In the genomic region with DNA sequence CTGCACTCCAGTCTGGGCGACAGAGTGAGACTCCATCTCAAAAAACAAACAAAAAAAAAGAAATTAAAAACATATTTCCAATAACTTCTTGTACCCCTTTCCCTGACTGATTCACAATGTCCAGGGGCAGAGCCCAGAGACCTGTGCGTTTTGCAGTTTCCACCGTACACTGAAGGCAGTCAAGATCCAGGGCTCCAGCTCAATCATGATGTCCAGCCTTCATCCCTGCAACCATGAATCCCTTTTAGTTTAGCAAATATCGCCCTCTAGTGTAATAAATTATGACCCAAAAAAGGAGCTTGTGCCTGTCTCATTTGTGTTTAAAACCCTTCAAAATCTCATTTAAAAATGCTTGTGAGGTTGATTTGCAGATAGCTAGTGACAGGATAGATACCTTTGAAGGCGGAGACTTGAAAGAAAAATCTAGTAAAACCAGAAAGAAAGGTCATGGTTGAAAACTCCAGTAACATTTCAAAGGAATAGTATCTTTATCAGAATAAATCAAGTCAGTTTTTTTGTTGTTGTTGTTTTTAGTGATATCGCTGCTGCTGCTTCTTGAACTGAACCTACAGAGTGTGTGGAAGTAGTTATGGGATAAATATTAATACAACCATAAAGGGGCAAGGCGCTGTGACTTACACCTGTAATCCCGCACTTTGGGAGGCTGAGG, we compare ENCODE assay signal across 8 cellular contexts. TPM values are rescaled to one million over a fixed set of nuclear protein-coding genes. Genes with fewer than 3 reads are reported as not detected.
DNase-seq lines count a peak whose midpoint lies in the region; ATAC-seq and TF ChIP-seq lines count a peak whose summit lies in the region.

No MANE protein-coding gene starts in this region.

- no peaks in the 10 kb centered on the region for H3K9me3 Mint-ChIP-seq in activated T-helper 17 cell treated with anti-CD3 and anti-CD28 coated beads, Interleukin-2, amount 50 U/mL, for 72 hours

- CTCF ChIA-PET in GM10248 (lab: Yijun Ruan, JAX): interaction anchor here (0.7 to 19.4 kb wide), 72 partner anchors 9 to 382 kb away, joined by 3 to 515 read pairs (median 5); partner anchors contain the start of genes CD79B, CSHL1, GH1 and ICAM2

- no peaks in the 10 kb centered on the region for H3K27me3 Mint-ChIP-seq in activated T-helper 17 cell treated with anti-CD3 and anti-CD28 coated beads, Interleukin-2, amount 50 U/mL, for 72 hours

- POLR2A ChIA-PET in GM10248 (lab: Yijun Ruan, JAX): interaction anchor here (1.5 to 3.6 kb wide), 2 partner anchors 12 to 105 kb away, joined by 9 to 36 read pairs; no protein-coding TSS in a partner anchor

- DNase-seq in AG09319 (ENCODE audit: extremely low read depth, low read depth) (no peak), GM10248 (ENCODE audit: extremely low spot score) (peak; percentile 65), NCI-H1930 (lab: John Stamatoyannopoulos, UW) (peak; percentile 2 to 42), SW 1271 (lab: John Stamatoyannopoulos, UW) (peak; percentile 43 to 82), fibroblast of the conjunctiva (ENCODE audit: low read depth) (peak; percentile 57), retina (peak; percentile 71)
- no peak for DNase-seq in activated CD4-positive, alpha-beta T cell treated with anti-CD3 and anti-CD28 coated beads, Interleukin-2, amount 50 U/mL, for 4 hours

- H3K4me1 Mint-ChIP-seq in activated T-helper 17 cell treated with anti-CD3 and anti-CD28 coated beads, Interleukin-2, amount 50 U/mL, for 72 hours: peaks cover 15% of the 10 kb centered on the region

- TF ChIP-seq CTCF in AG09319 (IDR thresholded peaks at IDR 0.05; ENCODE audit: low read depth, low read length): peak; percentile 54
- peak; percentile 56 for TF ChIP-seq CTCF in GM10248 (IDR thresholded peaks at IDR 0.05; ENCODE audit: control extremely low read depth, extremely low read depth, low read depth, missing control alignments)

- no peak overlapping the region for H3K27ac Mint-ChIP-seq in activated T-helper 17 cell treated with anti-CD3 and anti-CD28 coated beads, Interleukin-2, amount 50 U/mL, for 72 hours

- no peak for ATAC-seq in activated T-helper 17 cell treated with anti-CD3 and anti-CD28 coated beads, Interleukin-2, amount 50 U/mL, for 72 hours (replicated peaks)

- H3K36me3 Mint-ChIP-seq in activated T-helper 17 cell treated with anti-CD3 and anti-CD28 coated beads, Interleukin-2, amount 50 U/mL, for 72 hours (ENCODE audit: low read depth): peaks cover 7% of the 10 kb centered on the region

- H3K4me3 Mint-ChIP-seq in activated T-helper 17 cell treated with anti-CD3 and anti-CD28 coated beads, Interleukin-2, amount 50 U/mL, for 72 hours: no peak overlapping the region

RNA-seq across cellular contexts. Expression of gene ERN1, which starts 3.7 kb away (rescaled TPM):
- 10 to 100 TPM; 42.2 to 93.3 TPM for total RNA-seq in activated T-helper 17 cell treated with anti-CD3 and anti-CD28 coated beads, Interleukin-2, amount 50 U/mL, for 72 hours

Comparison
In these comparisons a context has a peak if more than half of its experiments do, and no peak if none do; other contexts are left out.
1. DNase-seq: peak in GM10248 (single experiment), NCI-H1930 (2 of 2), SW 1271 (2 of 2), fibroblast of the conjunctiva (single experiment) and retina (single experiment); none in AG09319 (single experiment) and activated CD4-positive, alpha-beta T cell treated with anti-CD3 and anti-CD28 coated beads, Interleukin-2, amount 50 U/mL, for 4 hours (0 of 2).